26 cellular contexts compared by ENCODE assay signal in genomic region chr19:40960062-40960685, GRCh38. TPM values are rescaled to one million over a fixed set of nuclear protein-coding genes. Genes with fewer than 3 reads are reported as not detected.
"Had no signal": no experiment of that assay in that cellular context is flagged by ENCODE, and none has a peak within 500 bp of the region (broad histone marks: within the 10 kb centered on the region; RNA-seq: fewer than 3 reads in every experiment).

No MANE protein-coding gene starts in this region.

- DNase-seq: activated CD4-positive, alpha-beta T cell treated with anti-CD3 and anti-CD28 coated beads for 4 hours; activated CD8-positive, alpha-beta memory T cell treated with anti-CD3 and anti-CD28 coated beads, Interleukin-2, amount 10 ng/mL, durations not matched to agents 7 days and 5 days; activated CD8-positive, alpha-beta T cell treated with anti-CD3 and anti-CD28 coated beads, Interleukin-2, amount 10 ng/mL, durations not matched to agents 7 days and 5 days; activated gamma-delta T cell treated with Interleukin-2 at 50 U/mL for 16 hours; activated naive CD4-positive, alpha-beta T cell treated with anti-CD3 and anti-CD28 coated beads, Interleukin-2, amount 10 ng/mL, durations not matched to agents 7 days and 5 days; activated naive CD8-positive, alpha-beta T cell treated with anti-CD3 and anti-CD28 coated beads for 36 hours; activated T-cell treated with anti-CD3 and anti-CD28 coated beads, Interleukin-2, amount 50 U/mL, for 48 hours; brain microvascular endothelial cell; IMR-90; Kasumi-1; KBM-7; NCI-H1048; NCI-H1417; NCI-H2029; NCI-H2107; NCI-H2171 treated with DMSO at 0.1 percent for 48 hours; NCI-H345; NCI-H510A treated with DMSO at 0.1 percent for 48 hours; NCI-H69; NK-92 treated with Interleukin-12 subunit alpha and Interleukin-12 subunit beta, amount 100 ng/mL, for 24 hours; OCI-M1; SHP77 treated with DMSO at 0.1 percent for 48 hours had no signal

- ATAC-seq: activated CD4-positive, CD25-positive, alpha-beta regulatory T cell treated with anti-CD3 and anti-CD28 coated beads, Interleukin-2, amount 50 U/mL, for 24 hours; activated CD8-positive, alpha-beta memory T cell treated with anti-CD3 and anti-CD28 coated beads, Interleukin-2, amount 10 ng/mL, durations not matched to agents 7 days and 5 days; activated CD8-positive, alpha-beta T cell treated with anti-CD3 and anti-CD28 coated beads, Interleukin-2, amount 10 ng/mL, durations not matched to agents 7 days and 5 days; activated T-helper 17 cell treated with anti-CD3 and anti-CD28 coated beads, Interleukin-2, amount 50 U/mL, for 72 hours had no signal

- H3K27me3 ChIP-seq: brain microvascular endothelial cell, cardiac muscle cell had no signal

- H3K27ac ChIP-seq: brain microvascular endothelial cell, cardiac muscle cell had no signal

- H3K4me3 ChIP-seq: cardiac muscle cell had no signal

- H3K36me3 ChIP-seq: brain microvascular endothelial cell, cardiac muscle cell had no signal

RNA-seq across cellular contexts. Expression of gene CYP2B6, which starts 30.9 kb away (rescaled TPM):
- total RNA-seq: activated CD8-positive, alpha-beta memory T cell treated with anti-CD3 and anti-CD28 coated beads, Interleukin-2, amount 10 ng/mL, durations not matched to agents 7 days and 5 days; activated CD8-positive, alpha-beta T cell treated with anti-CD3 and anti-CD28 coated beads, Interleukin-2, amount 10 ng/mL, durations not matched to agents 7 days and 5 days; activated naive CD8-positive, alpha-beta T cell treated with anti-CD3 and anti-CD28 coated beads for 36 hours; activated T-helper 17 cell treated with anti-CD3 and anti-CD28 coated beads, Interleukin-2, amount 50 U/mL, for 72 hours; cardiac muscle cell; IMR-90 had no signal
- polyA plus RNA-seq: adipose tissue, cardiac muscle cell, IMR-90 had no signal
